Comparison of ENCODE assay signal across 7 cellular contexts in genomic region chr6:28105286-28105685, GRCh38. TPM values are rescaled to one million over a fixed set of nuclear protein-coding genes. Genes with fewer than 3 reads are reported as not detected.
DNase-seq lines count a peak whose midpoint lies in the region; ATAC-seq and TF ChIP-seq lines count a peak whose summit lies in the region.

No MANE protein-coding gene starts in this region.

- H3K9me3 ChIP-seq in SK-N-SH (no peaks in the 10 kb centered on the region), esophagus (ENCODE audit: control insufficient read depth in 2 of 2, insufficient read depth in 1 of 2, low read depth in 1 of 2, low read length in 1 of 2) (no peaks in the 10 kb centered on the region), neural progenitor cell (ENCODE audit: low read depth) (no peaks in the 10 kb centered on the region)

- H3K79me2 ChIP-seq in SK-N-SH (ENCODE audit: insufficient read depth) (no peaks in the 10 kb centered on the region), neural progenitor cell (ENCODE audit: low read depth) (no peaks in the 10 kb centered on the region)

- no peak for TF ChIP-seq RAD21 in SK-N-SH (IDR thresholded peaks at IDR 0.05; ENCODE audit: low read length)

- peaks cover 6% of the 10 kb centered on the region for H3F3A ChIP-seq in SK-N-SH (replicated peaks; ENCODE audit: insufficient read depth)
- peaks cover 22% of the 10 kb centered on the region for H3F3A ChIP-seq in neural progenitor cell (ENCODE audit: low read depth)

- WGBS in SK-N-SH (ENCODE audit: low lambda C conversion rate): 12% methylated on average over 4 of the region's 4 CpGs
- 32% methylated on average over 4 of the region's 4 CpGs for WGBS in esophagus, 2 donors

- ATAC-seq in HG02885 (IDR thresholded peaks at IDR 0.05; ENCODE audit: poor library complexity, unreplicated experiment) (peak; percentile 36), GM18502 (IDR thresholded peaks at IDR 0.05; ENCODE audit: poor library complexity, unreplicated experiment) (no peak)

- no peak for TF ChIP-seq EP300 in SK-N-SH (IDR thresholded peaks at IDR 0.05; ENCODE audit: borderline replicate concordance in 1 of 2, low read depth in 1 of 2, low read length in 1 of 2)

- H3K27ac Mint-ChIP-seq in neural progenitor cell: no peak overlapping the region

- peak; percentile 28 for DNase-seq in GM03348 (ENCODE audit: low spot score)
- peak; percentile 25 for DNase-seq in SK-N-SH
- DNase-seq in neural progenitor cell (ENCODE audit: low spot score): no peak
- no peak for DNase-seq in NCI-H510A treated with DMSO at 0.1 percent for 48 hours (lab: John Stamatoyannopoulos, UW)

- H3K9me2 ChIP-seq in SK-N-SH: no peaks in the 10 kb centered on the region

- H3K4me1 ChIP-seq in SK-N-SH (ENCODE audit: control insufficient read depth in 1 of 2, insufficient read depth in 2 of 2, low read depth in 1 of 2, low read length in 1 of 2): peaks cover 0 to 3% of the 10 kb centered on the region in 2 experiments; a peak in 2 of 4 replicates
- H3K4me1 ChIP-seq in esophagus (ENCODE audit: control insufficient read depth in 2 of 2, insufficient read depth in 2 of 2, low read length in 1 of 2): no peaks in the 10 kb centered on the region
- H3K4me1 ChIP-seq in neural progenitor cell: peaks cover 12% of the 10 kb centered on the region

- H3K27me3 Mint-ChIP-seq in neural progenitor cell (ENCODE audit: insufficient read depth, low read depth): peaks cover 6% of the 10 kb centered on the region

- H3K27me3 ChIP-seq in SK-N-SH (ENCODE audit: insufficient read depth) (no peaks in the 10 kb centered on the region), esophagus (ENCODE audit: control insufficient read depth in 1 of 2, insufficient read depth in 2 of 2, low read length in 2 of 2) (no peaks in the 10 kb centered on the region), neural progenitor cell (peaks cover 28% of the 10 kb centered on the region)

- H3K4me2 ChIP-seq in SK-N-SH: peak overlapping the region; percentile 75
- H3K4me2 ChIP-seq in neural progenitor cell: peak overlapping the region; percentile 80

- H3K4me1 Mint-ChIP-seq in neural progenitor cell: peaks cover 8% of the 10 kb centered on the region

- H3K9ac ChIP-seq in SK-N-SH (peak overlapping the region; percentile 35), neural progenitor cell (no peak overlapping the region)

- H2AFZ ChIP-seq in SK-N-SH (ENCODE audit: low read depth): peak overlapping the region; percentile 96
- H2AFZ ChIP-seq in neural progenitor cell (replicated peaks): peak overlapping the region; percentile 85

- no peaks in the 10 kb centered on the region for H3K36me3 ChIP-seq in SK-N-SH (replicated peaks in 1 of 2; ENCODE audit: control insufficient read depth in 1 of 2, insufficient read depth in 2 of 2, low read length in 1 of 2)
- no peaks in the 10 kb centered on the region for H3K36me3 ChIP-seq in esophagus (ENCODE audit: control insufficient read depth in 2 of 2, insufficient read depth in 2 of 2, low read length in 1 of 2)
- no peaks in the 10 kb centered on the region for H3K36me3 ChIP-seq in neural progenitor cell

- CTCF ChIA-PET in SK-N-SH (lab: Yijun Ruan, JAX): interaction anchor here (0.6 to 2.1 kb wide), 10 partner anchors 8 to 255 kb away, joined by 3 to 7 read pairs (median 4); partner anchors contain the start of gene ZKSCAN8

- POLR2A ChIA-PET in SK-N-SH (lab: Yijun Ruan, JAX): interaction anchor here (0.8 to 1.2 kb wide), 11 partner anchors 11 to 819 kb away, joined by 3 to 7 read pairs (median 3); partner anchors contain the start of genes PGBD1, TRIM27, ZKSCAN4 and ZKSCAN8

- H3K36me3 Mint-ChIP-seq in neural progenitor cell: no peaks in the 10 kb centered on the region

- peak overlapping the region; percentile 91 for H3K4me3 Mint-ChIP-seq in neural progenitor cell

- H3K4me3 ChIP-seq in SK-N-SH (ENCODE audit: low read depth in 2 of 2, low read length in 1 of 2): peak overlapping the region; percentile 65 to 74
- peak overlapping the region; percentile 77 to 89 for H3K4me3 ChIP-seq in esophagus (ENCODE audit: low read depth in 1 of 2, low read length in 2 of 2)
- peak overlapping the region; percentile 53 for H3K4me3 ChIP-seq in neural progenitor cell

- no peaks in the 10 kb centered on the region for H3K9me3 Mint-ChIP-seq in neural progenitor cell

- TF ChIP-seq CTCF in SK-N-SH (IDR thresholded peaks at IDR 0.05) (no peak), neural progenitor cell (IDR thresholded peaks at IDR 0.05) (no peak)

- H4K20me1 ChIP-seq in SK-N-SH (ENCODE audit: insufficient read depth) (no peaks in the 10 kb centered on the region), neural progenitor cell (ENCODE audit: low read depth) (no peaks in the 10 kb centered on the region)

- H3K27ac ChIP-seq in SK-N-SH (ENCODE audit: low read depth in 2 of 2, low read length in 1 of 2) (peak overlapping the region; percentile 24 to 86; a peak in 3 of 4 replicates), esophagus (ENCODE audit: low read depth in 2 of 2, low read length in 1 of 2) (no peak overlapping the region), neural progenitor cell (no peak overlapping the region)

TF ChIP-seq in SK-N-SH, 30 proteins besides CTCF, POLR2A, EP300 and RAD21:
- no peak for TF ChIP-seq FOXM1 (IDR thresholded peaks at IDR 0.05; ENCODE audit: low read depth)

RNA-seq across cellular contexts. Expression of gene ZSCAN16, which starts 19.1 kb away (rescaled TPM):
- polyA plus RNA-seq in SK-N-SH (2012; rRNA removed) (3.7 and 6.2 TPM in 2 replicates), esophagus (1 to 10 TPM; 3.7 to 6.3 TPM)
- 4.7 and 4.8 TPM in 2 replicates for polyA plus RNA-seq in SK-N-SH (2012; cell fraction: cytosol; rRNA removed)
- polyA plus RNA-seq in SK-N-SH (2012; cell fraction: nucleus; rRNA removed): 9.2 and 11.6 TPM in 2 replicates
- 8.4 and 17.7 TPM in 2 replicates for total RNA-seq in neural progenitor cell (ENCODE audit: low replicate concordance)

RNA-seq across cellular contexts. Expression of gene ZNF165, which starts 24.9 kb away (rescaled TPM):
- 0.21 and 0.25 TPM in 2 replicates for polyA plus RNA-seq in SK-N-SH (2012; rRNA removed)
- polyA plus RNA-seq in SK-N-SH (2012; cell fraction: cytosol; rRNA removed): 0.31 and 0.36 TPM in 2 replicates
- polyA plus RNA-seq in SK-N-SH (2012; cell fraction: nucleus; rRNA removed): 0.25 and 0.43 TPM in 2 replicates
- polyA plus RNA-seq in esophagus: 1 to 10 TPM; 1.8 to 3.0 TPM
- total RNA-seq in neural progenitor cell (ENCODE audit: low replicate concordance): 1.9 and 2.1 TPM in 2 replicates

RNA-seq across cellular contexts. Expression of gene ZKSCAN8, which starts 36.4 kb away (rescaled TPM):
- polyA plus RNA-seq in SK-N-SH (2012; rRNA removed) (4.3 and 5.8 TPM in 2 replicates), esophagus (1 to 10 TPM; 1.7 to 2.7 TPM)
- polyA plus RNA-seq in SK-N-SH (2012; cell fraction: cytosol; rRNA removed): 6.5 and 6.9 TPM in 2 replicates
- polyA plus RNA-seq in SK-N-SH (2012; cell fraction: nucleus; rRNA removed): 19.8 and 37.6 TPM in 2 replicates
- 42.7 and 43.1 TPM in 2 replicates for total RNA-seq in neural progenitor cell (ENCODE audit: low replicate concordance)

Comparison
In these comparisons a context has a peak if more than half of its experiments do, and no peak if none do; other contexts are left out.
1. DNase-seq: peak in GM03348 (single experiment) and SK-N-SH (single experiment); none in neural progenitor cell (single experiment) and NCI-H510A treated with DMSO at 0.1 percent for 48 hours (single experiment).
2. H3K27ac ChIP-seq: peak in SK-N-SH (2 of 2); none in esophagus (0 of 2) and neural progenitor cell (single experiment).
3. Peak in every context shown above with its lines, with median percentiles within 50 percentile points of each other: H3K4me3 ChIP-seq.